ENCODE assay signal across 32 cellular contexts in genomic region chr18:50926521-50926920, GRCh38. TPM values are rescaled to one million over a fixed set of nuclear protein-coding genes. Genes with fewer than 3 reads are reported as not detected.
"Had no signal": no experiment of that assay in that cellular context is flagged by ENCODE, and none has a peak within 500 bp of the region (broad histone marks: within the 10 kb centered on the region; RNA-seq: fewer than 3 reads in every experiment).

No MANE protein-coding gene starts in this region.

- H3K4me1 Mint-ChIP-seq: activated CD4-positive, alpha-beta T cell treated with anti-CD3 and anti-CD28 coated beads, Interleukin-2, amount 10 ng/mL, durations not matched to agents 7 days and 5 days; activated naive CD4-positive, alpha-beta T cell treated with anti-CD3 and anti-CD28 coated beads, Interleukin-2, amount 10 ng/mL, durations not matched to agents 7 days and 5 days; activated naive CD8-positive, alpha-beta T cell treated with anti-CD3 and anti-CD28 coated beads, Interleukin-2, amount 10 ng/mL, durations not matched to agents 7 days and 5 days; brain; T-helper 17 cell had no signal

- H3K4me3 Mint-ChIP-seq: activated CD4-positive, alpha-beta memory T cell treated with anti-CD3 and anti-CD28 coated beads, Interleukin-2, amount 10 ng/mL, durations not matched to agents 7 days and 5 days; activated CD4-positive, alpha-beta T cell treated with anti-CD3 and anti-CD28 coated beads, Interleukin-2, amount 10 ng/mL, durations not matched to agents 7 days and 5 days; activated naive CD4-positive, alpha-beta T cell treated with anti-CD3 and anti-CD28 coated beads, Interleukin-2, amount 10 ng/mL, durations not matched to agents 7 days and 5 days; activated naive CD8-positive, alpha-beta T cell treated with anti-CD3 and anti-CD28 coated beads, Interleukin-2, amount 10 ng/mL, durations not matched to agents 7 days and 5 days; activated T-cell treated with anti-CD3 and anti-CD28 coated beads, Interleukin-2, amount 50 U/mL, for 24 hours; activated T-cell treated with anti-CD3 and anti-CD28 coated beads, Interleukin-2, amount 50 U/mL, for 72 hours; brain; dendritic cell treated with granulocyte-macrophage colony-stimulating factor and Interleukin-4, amounts not matched to agents 40 ng/mL and 50 ng/mL, for 4 days; T-helper 17 cell; T-helper 2 cell treated with Interferon-gamma antibody and Interleukin-4, amounts not matched to agents 5 μg/mL and 100 μg/mL, for 36 hours had no signal

- H3K27me3 Mint-ChIP-seq: activated CD4-positive, alpha-beta memory T cell treated with anti-CD3 and anti-CD28 coated beads, Interleukin-2, amount 10 ng/mL, durations not matched to agents 7 days and 5 days; activated CD4-positive, alpha-beta T cell treated with anti-CD3 and anti-CD28 coated beads, Interleukin-2, amount 10 ng/mL, durations not matched to agents 7 days and 5 days; activated naive CD4-positive, alpha-beta T cell treated with anti-CD3 and anti-CD28 coated beads, Interleukin-2, amount 10 ng/mL, durations not matched to agents 7 days and 5 days; activated naive CD8-positive, alpha-beta T cell treated with anti-CD3 and anti-CD28 coated beads, Interleukin-2, amount 10 ng/mL, durations not matched to agents 7 days and 5 days; activated T-cell treated with anti-CD3 and anti-CD28 coated beads, Interleukin-2, amount 50 U/mL, for 24 hours; dendritic cell treated with granulocyte-macrophage colony-stimulating factor and Interleukin-4, amounts not matched to agents 40 ng/mL and 50 ng/mL, for 4 days; T-helper 17 cell had no signal

- H3K4me1 ChIP-seq: ascending aorta, breast epithelium, esophagus squamous epithelium had no signal

- H3K4me3 ChIP-seq: ascending aorta, breast epithelium, cardiac muscle cell, coronary artery, dorsolateral prefrontal cortex, esophagus squamous epithelium had no signal

- H3K9me3 ChIP-seq: ascending aorta, breast epithelium, esophagus squamous epithelium had no signal

- H3K27me3 ChIP-seq: ascending aorta, breast epithelium, cardiac muscle cell, dorsolateral prefrontal cortex, esophagus squamous epithelium had no signal

- H3K27ac Mint-ChIP-seq: activated CD4-positive, alpha-beta memory T cell treated with anti-CD3 and anti-CD28 coated beads, Interleukin-2, amount 10 ng/mL, durations not matched to agents 7 days and 5 days; activated CD4-positive, alpha-beta T cell treated with anti-CD3 and anti-CD28 coated beads, Interleukin-2, amount 10 ng/mL, durations not matched to agents 7 days and 5 days; activated naive CD4-positive, alpha-beta T cell treated with anti-CD3 and anti-CD28 coated beads, Interleukin-2, amount 10 ng/mL, durations not matched to agents 7 days and 5 days; activated naive CD4-positive, alpha-beta T cell treated with anti-CD3 and anti-CD28 coated beads, Interleukin-2, amount 50 U/mL, for 72 hours; activated naive CD8-positive, alpha-beta T cell treated with anti-CD3 and anti-CD28 coated beads, Interleukin-2, amount 10 ng/mL, durations not matched to agents 7 days and 5 days; activated T-cell treated with anti-CD3 and anti-CD28 coated beads, Interleukin-2, amount 50 U/mL, for 24 hours; activated T-cell treated with anti-CD3 and anti-CD28 coated beads, Interleukin-2, amount 50 U/mL, for 72 hours; brain; dendritic cell treated with granulocyte-macrophage colony-stimulating factor and Interleukin-4, amounts not matched to agents 40 ng/mL and 50 ng/mL, for 4 days; T-helper 17 cell; T-helper 2 cell treated with Interferon-gamma antibody and Interleukin-4, amounts not matched to agents 5 μg/mL and 100 μg/mL, for 36 hours had no signal

- ATAC-seq: activated naive CD4-positive, alpha-beta T cell treated with anti-CD3 and anti-CD28 coated beads, Interleukin-2, amount 50 U/mL, for 72 hours; activated T-cell treated with anti-CD3 and anti-CD28 coated beads, Interleukin-2, amount 50 U/mL, for 72 hours; T-helper 17 cell had no signal

- H3K9me3 Mint-ChIP-seq: activated naive CD4-positive, alpha-beta T cell treated with anti-CD3 and anti-CD28 coated beads, Interleukin-2, amount 50 U/mL, for 72 hours; dendritic cell treated with granulocyte-macrophage colony-stimulating factor and Interleukin-4, amounts not matched to agents 40 ng/mL and 50 ng/mL, for 4 days had no signal

- DNase-seq: activated CD4-positive, alpha-beta memory T cell treated with anti-CD3 and anti-CD28 coated beads, Interleukin-2, amount 10 ng/mL, durations not matched to agents 7 days and 5 days; activated CD4-positive, alpha-beta T cell treated with anti-CD3 and anti-CD28 coated beads for 1 hour; activated CD4-positive, alpha-beta T cell treated with anti-CD3 and anti-CD28 coated beads for 4 hours; activated CD4-positive, alpha-beta T cell treated with anti-CD3 and anti-CD28 coated beads, Interleukin-2, amount 10 ng/mL, durations not matched to agents 7 days and 5 days; activated CD4-positive, alpha-beta T cell treated with anti-CD3 and anti-CD28 coated beads, Interleukin-2, amount 50 U/mL, for 4 hours; activated CD8-positive, alpha-beta memory T cell treated with anti-CD3 and anti-CD28 coated beads, Interleukin-2, amount 50 U/mL, for 48 hours; activated gamma-delta T cell; activated naive CD4-positive, alpha-beta T cell; activated naive CD4-positive, alpha-beta T cell treated with anti-CD3 and anti-CD28 coated beads, Interleukin-2, amount 10 ng/mL, durations not matched to agents 7 days and 5 days; activated naive CD8-positive, alpha-beta T cell treated with anti-CD3 and anti-CD28 coated beads, Interleukin-2, amount 10 ng/mL, durations not matched to agents 7 days and 5 days; activated T-cell treated with anti-CD3 and anti-CD28 coated beads for 4 hours; activated T-cell treated with anti-CD3 and anti-CD28 coated beads, Interleukin-2, amount 50 U/mL, for 24 hours; activated T-cell treated with anti-CD3 and anti-CD28 coated beads, Interleukin-2, amount 50 U/mL, for 72 hours; central memory CD4-positive, alpha-beta T cell; dorsolateral prefrontal cortex; effector memory CD4-positive, alpha-beta T cell; esophagus squamous epithelium; foreskin melanocyte; head of caudate nucleus; hippocampal formation; T-helper 17 cell; T1000 had no signal

- FAIRE-seq: endothelial cell of umbilical vein had no signal

- H3K27ac ChIP-seq: ascending aorta, breast epithelium, cardiac muscle cell, coronary artery, dorsolateral prefrontal cortex, epithelial cell of prostate, esophagus squamous epithelium had no signal

RNA-seq across cellular contexts. Expression of gene ELAC1, which starts 41.3 kb away (rescaled TPM):
- total RNA-seq: ascending aorta had no signal
